In genomic region chr15:39904115-39904514, GRCh38 we compare ENCODE assay signal across 8 cellular contexts.
"Had no signal": no experiment of that assay in that cellular context is flagged by ENCODE, and none has a peak within 500 bp of the region (broad histone marks: within the 10 kb centered on the region; RNA-seq: fewer than 3 reads in every experiment).

No MANE protein-coding gene starts in this region.

- H3K4me3 Mint-ChIP-seq: HFFc6, IgD-negative memory B cell had no signal

- H3K27ac ChIP-seq: HL-60 had no signal

- FAIRE-seq: HTR-8/SVneo had no signal

- H3K9me3 Mint-ChIP-seq: HFFc6, IgD-negative memory B cell had no signal

- H3K27ac Mint-ChIP-seq: IgD-negative memory B cell had no signal

- DNase-seq: GOT3, H7, HCEC 1CT, HFFc6, KG1 had no signal

- H3K36me3 Mint-ChIP-seq: IgD-negative memory B cell had no signal

- H3K4me1 Mint-ChIP-seq: IgD-negative memory B cell had no signal
